In the genomic region with DNA sequence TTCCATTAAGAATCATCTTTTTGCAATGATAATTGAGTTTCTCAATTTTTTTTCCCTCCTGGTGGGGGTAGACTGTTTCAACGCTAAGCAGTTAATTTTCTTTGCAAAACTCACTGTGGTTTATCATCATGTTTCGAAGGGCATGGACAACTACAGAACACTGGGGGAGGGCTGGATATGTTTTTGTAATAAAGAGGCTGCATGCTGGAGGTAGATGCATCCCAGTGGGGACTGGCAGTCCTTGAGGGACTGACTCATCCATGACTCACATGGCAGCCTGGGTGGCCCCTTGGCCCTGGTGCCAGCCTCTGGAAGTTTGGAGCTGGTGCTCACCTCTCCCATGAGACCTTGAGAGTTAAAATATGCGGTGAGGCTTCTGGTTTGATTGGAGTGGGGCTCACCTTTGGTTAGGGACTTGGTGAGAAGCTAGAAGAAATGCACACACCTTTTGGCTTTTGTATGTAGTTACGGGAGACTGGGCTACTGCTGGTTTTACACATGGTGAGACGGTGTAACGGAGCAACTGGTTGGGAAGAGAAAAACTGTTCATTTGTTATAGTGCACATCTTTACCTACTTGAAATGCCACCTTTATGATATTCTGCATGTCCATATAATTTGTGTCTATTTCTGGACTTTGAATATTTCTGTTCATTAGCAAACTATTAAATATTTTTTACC, we compare ENCODE assay signal across 1 cellular context.
TF ChIP-seq lines count a peak whose summit lies in the region.

No MANE protein-coding gene starts in this region.

TF ChIP-seq in IMR-90, 13 proteins besides CTCF, POLR2A, EP300 and RAD21 (continued from another document):
- TF ChIP-seq MAZ (IDR thresholded peaks at IDR 0.05; ENCODE audit: borderline replicate concordance, low read depth, low read length), result peak; percentile 20; the same call in 1 of the 2 replicates
- no peak for TF ChIP-seq CHD1 (IDR thresholded peaks at IDR 0.05; ENCODE audit: low read depth, low read length)
